9 cellular contexts compared by ENCODE assay signal in the genomic region with DNA sequence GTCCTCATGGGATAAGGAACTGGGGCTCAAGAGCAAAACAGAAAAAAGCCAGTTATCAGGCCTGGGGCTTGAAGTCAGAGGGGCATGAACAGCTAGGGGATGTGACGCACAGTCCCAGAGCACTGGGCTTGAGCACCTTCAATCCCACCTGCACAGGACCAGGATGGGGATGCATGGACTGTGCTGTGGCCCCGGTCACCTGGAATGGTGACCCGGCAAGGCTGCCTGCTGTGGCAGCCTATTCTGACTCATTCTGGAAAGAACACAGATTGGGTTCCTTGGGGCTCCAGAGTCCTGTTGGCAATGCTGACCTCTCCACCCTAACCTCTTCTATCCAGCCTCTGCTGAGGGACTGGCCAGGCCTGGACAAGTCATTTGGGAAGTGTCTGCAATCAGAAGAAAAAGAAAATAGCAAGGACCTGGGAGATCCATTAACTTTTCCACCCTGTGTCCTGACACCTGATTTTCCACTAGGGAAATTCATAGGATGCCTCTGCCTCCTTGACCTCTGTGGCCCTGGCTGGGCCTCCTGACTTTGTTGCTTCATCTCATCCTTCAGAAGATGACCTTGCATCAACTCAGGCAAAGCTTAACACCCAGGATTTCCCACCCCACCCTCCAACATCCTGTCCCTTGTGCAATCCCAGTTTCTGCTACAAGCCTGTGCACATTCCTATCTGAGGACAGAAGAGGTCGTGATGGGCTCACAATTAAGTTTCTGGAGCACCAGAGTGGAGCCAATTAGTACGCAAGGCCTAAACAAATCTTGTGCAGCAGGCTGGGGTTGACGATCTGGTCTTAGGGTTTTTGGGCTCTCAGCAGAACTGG. TPM values are rescaled to one million over a fixed set of nuclear protein-coding genes. Genes with fewer than 3 reads are reported as not detected.
DNase-seq lines count a peak whose midpoint lies in the region; ATAC-seq and TF ChIP-seq lines count a peak whose summit lies in the region.
"Had no signal": no experiment of that assay in that cellular context is flagged by ENCODE, and none has a peak within 500 bp of the region (broad histone marks: within the 10 kb centered on the region; RNA-seq: fewer than 3 reads in every experiment).

No MANE protein-coding gene starts in this region.

- H3K27ac Mint-ChIP-seq in osteocyte (ENCODE audit: unreplicated experiment), result no peak overlapping the region
- peak overlapping the region in 1 of 2 donors; percentile 7 for H3K27ac Mint-ChIP-seq in activated naive CD4-positive, alpha-beta T cell treated with anti-CD3 and anti-CD28 coated beads, Interleukin-2, amount 50 U/mL, for 72 hours

- no peaks in the 10 kb centered on the region for H3K36me3 ChIP-seq in mesendoderm (ENCODE audit: control insufficient read depth, insufficient read depth, low read length)

- H3K9me3 Mint-ChIP-seq in osteocyte (ENCODE audit: unreplicated experiment), result no peaks in the 10 kb centered on the region
- H3K9me3 Mint-ChIP-seq in activated naive CD4-positive, alpha-beta T cell treated with anti-CD3 and anti-CD28 coated beads, Interleukin-2, amount 50 U/mL, for 72 hours, result no peaks in the 10 kb centered on the region

- H3K27me3 ChIP-seq in mesendoderm (ENCODE audit: insufficient read depth, low read length, poor library complexity), result no peaks in the 10 kb centered on the region

- no peak overlapping the region for H2BK120ac ChIP-seq in mesendoderm (ENCODE audit: low read depth, low read length)

- no peak overlapping the region for H2BK15ac ChIP-seq in mesendoderm (replicated peaks; ENCODE audit: low read depth)

- H3K4me3 Mint-ChIP-seq in osteocyte (ENCODE audit: unreplicated experiment), result no peak overlapping the region

- no peak overlapping the region for H3K9ac ChIP-seq in mesendoderm (ENCODE audit: low read length)

- H3K18ac ChIP-seq in mesendoderm (ENCODE audit: low read length), result no peak overlapping the region

- H3K27ac ChIP-seq in coronary artery, result peak overlapping the region; percentile 19 to 71
- no peak overlapping the region for H3K27ac ChIP-seq in mesendoderm (ENCODE audit: low read depth, low read length)

- H3K36me3 Mint-ChIP-seq in osteocyte (ENCODE audit: unreplicated experiment), result no peaks in the 10 kb centered on the region
- H3K36me3 Mint-ChIP-seq in activated naive CD4-positive, alpha-beta T cell treated with anti-CD3 and anti-CD28 coated beads, Interleukin-2, amount 50 U/mL, for 72 hours, result no peaks in the 10 kb centered on the region

- H3K4me2 ChIP-seq in mesendoderm (ENCODE audit: low read length), result no peak overlapping the region

- peak overlapping the region; percentile 1 for H3K4ac ChIP-seq in mesendoderm (ENCODE audit: low read depth, low read length)

- H3K56ac ChIP-seq in mesendoderm (ENCODE audit: low read length), result peak overlapping the region; percentile 17

- peak overlapping the region; percentile 54 for H2AK5ac ChIP-seq in mesendoderm (ENCODE audit: low read length)

- TF ChIP-seq CTCF in LNCaP clone FGC (IDR thresholded peaks at IDR 0.05; ENCODE audit: control insufficient read depth, extremely low read depth, insufficient read depth), result peak; percentile 19; the same call in 1 of the 2 replicates
- TF ChIP-seq CTCF in coronary artery (IDR thresholded peaks at IDR 0.05), result no peak
- TF ChIP-seq CTCF in osteocyte (IDR thresholded peaks at IDR 0.05), result no peak

- no peak overlapping the region for H4K5ac ChIP-seq in mesendoderm (ENCODE audit: low read length)

- no CpG with 5 or more reads among the region's 6 CpGs for WGBS in mesendoderm (ENCODE audit: extremely low coverage, insufficient coverage, low lambda C conversion rate)

- H3K4me1 Mint-ChIP-seq in osteocyte (ENCODE audit: unreplicated experiment), result peaks cover 5% of the 10 kb centered on the region

- H3K4me3 ChIP-seq in LNCaP clone FGC (ENCODE audit: low read depth, low read length), result no peak overlapping the region
- H3K4me3 ChIP-seq in coronary artery, result no peak overlapping the region
- H3K4me3 ChIP-seq in mesendoderm (ENCODE audit: low read length), result no peak overlapping the region

- no peak overlapping the region for H3K23ac ChIP-seq in mesendoderm (ENCODE audit: low read length)

- H3K27me3 Mint-ChIP-seq in osteocyte (ENCODE audit: unreplicated experiment), result peaks cover 29% of the 10 kb centered on the region

- peaks cover 12% of the 10 kb centered on the region for H3K4me1 ChIP-seq in mesendoderm (ENCODE audit: control insufficient read depth, low read depth, low read length)

- no peak overlapping the region for H2BK5ac ChIP-seq in mesendoderm (ENCODE audit: low read length)

- DNase-seq in AG08395 (ENCODE audit: low spot score), result peak; percentile 90
- no peak for DNase-seq in LNCaP clone FGC (ENCODE audit: low read depth)
- no peak for DNase-seq in coronary artery (ENCODE audit: low spot score)
- peak; percentile 41 for DNase-seq in mesendoderm
- DNase-seq in COLO829 (ENCODE audit: low spot score), result no peak
- DNase-seq in osteocyte (ENCODE audit: extremely low spot score, unreplicated experiment), result no peak
- DNase-seq in activated naive CD4-positive, alpha-beta T cell treated with anti-CD3 and anti-CD28 coated beads, Interleukin-2, amount 50 U/mL, for 72 hours (ENCODE audit: low spot score in 2 of 2), result no peak
- DNase-seq: activated CD4-positive, alpha-beta T cell treated with anti-CD3 and anti-CD28 coated beads, Interleukin-2, amount 50 U/mL, for 4 hours had no signal

- H3K79me2 ChIP-seq in mesendoderm (ENCODE audit: control insufficient read depth, insufficient read depth, low read length), result no peaks in the 10 kb centered on the region

- no peaks in the 10 kb centered on the region for H3K79me1 ChIP-seq in mesendoderm (ENCODE audit: low read length)

- no peak for ATAC-seq in GM21528 (IDR thresholded peaks at IDR 0.05; ENCODE audit: low FRiP score, unreplicated experiment)
- no peak for ATAC-seq in activated naive CD4-positive, alpha-beta T cell treated with anti-CD3 and anti-CD28 coated beads, Interleukin-2, amount 50 U/mL, for 72 hours

- no peak overlapping the region for H4K8ac ChIP-seq in mesendoderm (ENCODE audit: low read depth, low read length)

RNA-seq across cellular contexts. Expression of gene FMOD, which starts 17.9 kb away (rescaled TPM):
- polyA plus RNA-seq in mesendoderm (2013, experiment 1 of 2), result 0.45 TPM
- 0.34 TPM for polyA plus RNA-seq in mesendoderm (2013, experiment 2 of 2)
- not detected in 2 replicates for total RNA-seq in osteocyte
- total RNA-seq in activated naive CD4-positive, alpha-beta T cell treated with anti-CD3 and anti-CD28 coated beads, Interleukin-2, amount 50 U/mL, for 72 hours, result 1 to 10 TPM in 1 of 2 donors, under 1 TPM in 1; 0.68 to 1.4 TPM

Comparison
In these comparisons a context has a peak if more than half of its experiments do, and no peak if none do; other contexts are left out.
1. DNase-seq: peak in AG08395 (single experiment) and mesendoderm (single experiment); none in LNCaP clone FGC (single experiment), coronary artery (single experiment), COLO829 (single experiment), osteocyte (single experiment) and activated naive CD4-positive, alpha-beta T cell treated with anti-CD3 and anti-CD28 coated beads, Interleukin-2, amount 50 U/mL, for 72 hours (0 of 2).